In the genomic region with DNA sequence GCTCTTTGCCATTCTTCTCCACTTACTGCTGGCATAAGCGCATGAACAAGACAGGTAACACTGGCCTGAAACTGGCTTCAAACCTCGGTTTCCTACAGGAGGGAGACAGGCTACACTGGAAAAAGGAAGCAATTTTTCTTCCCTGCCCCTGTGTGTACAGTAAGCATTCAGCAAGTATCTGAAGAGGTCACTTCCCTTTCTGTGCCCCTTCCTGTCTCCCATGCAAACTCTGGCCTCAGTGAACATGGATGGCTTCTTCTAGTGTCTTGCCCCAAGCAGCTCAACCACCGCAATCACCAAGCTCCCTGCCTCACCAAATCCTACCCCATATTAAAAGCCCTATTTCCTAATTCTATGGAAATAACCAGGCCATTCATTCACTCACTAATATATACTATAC, we compare ENCODE assay signal across 3 cellular contexts.
TF ChIP-seq lines count a peak whose summit lies in the region.

No MANE protein-coding gene starts in this region.

TF ChIP-seq in liver, 16 proteins besides CTCF, POLR2A, EP300 and RAD21:
- TF ChIP-seq NR2F2 (IDR thresholded peaks at IDR 0.05) (peak; percentile 14), REST (IDR thresholded peaks at IDR 0.05) (no peak)

TF ChIP-seq in HepG2, 621 proteins besides CTCF, POLR2A, EP300 and RAD21:
- TF ChIP-seq LCORL (IDR thresholded peaks at IDR 0.05) (no peak), LCORL (CRISPR knock-in tag; IDR thresholded peaks at IDR 0.05) (no peak), NPAS2 (CRISPR knock-in tag; IDR thresholded peaks at IDR 0.05; ENCODE audit: borderline replicate concordance) (no peak), MNT (IDR thresholded peaks at IDR 0.05) (no peak), UBTF (CRISPR knock-in tag; IDR thresholded peaks at IDR 0.05) (no peak), ZNF776 (CRISPR knock-in tag; IDR thresholded peaks at IDR 0.05) (no peak), NBN (conservative IDR thresholded peaks at IDR 0.05) (no peak), MBD4 (IDR thresholded peaks at IDR 0.05; ENCODE audit: borderline replicate concordance, low read length) (no peak), ZNF180 (CRISPR knock-in tag; IDR thresholded peaks at IDR 0.05; ENCODE audit: borderline replicate concordance, low read depth) (no peak), SMC3 (IDR thresholded peaks at IDR 0.05; ENCODE audit: low read length) (no peak), SCMH1 (CRISPR knock-in tag; IDR thresholded peaks at IDR 0.05; ENCODE audit: borderline replicate concordance) (no peak), TCF12 (IDR thresholded peaks at IDR 0.05) (no peak), TCF12 (CRISPR knock-in tag; IDR thresholded peaks at IDR 0.05) (no peak), ZNF709 (CRISPR knock-in tag; IDR thresholded peaks at IDR 0.05) (no peak), TCF7L2 (IDR thresholded peaks at IDR 0.05; ENCODE audit: low read depth, low read length) (no peak), SMAD9 (CRISPR knock-in tag; IDR thresholded peaks at IDR 0.05) (no peak), ZNF562 (CRISPR knock-in tag; IDR thresholded peaks at IDR 0.05; ENCODE audit: borderline replicate concordance) (no peak), ELF3 (CRISPR knock-in tag; IDR thresholded peaks at IDR 0.05) (no peak), FOXC1 (CRISPR knock-in tag; IDR thresholded peaks at IDR 0.05; ENCODE audit: borderline replicate concordance) (no peak), TEF (CRISPR knock-in tag; IDR thresholded peaks at IDR 0.05) (no peak)
- TF ChIP-seq, protein P1, sequence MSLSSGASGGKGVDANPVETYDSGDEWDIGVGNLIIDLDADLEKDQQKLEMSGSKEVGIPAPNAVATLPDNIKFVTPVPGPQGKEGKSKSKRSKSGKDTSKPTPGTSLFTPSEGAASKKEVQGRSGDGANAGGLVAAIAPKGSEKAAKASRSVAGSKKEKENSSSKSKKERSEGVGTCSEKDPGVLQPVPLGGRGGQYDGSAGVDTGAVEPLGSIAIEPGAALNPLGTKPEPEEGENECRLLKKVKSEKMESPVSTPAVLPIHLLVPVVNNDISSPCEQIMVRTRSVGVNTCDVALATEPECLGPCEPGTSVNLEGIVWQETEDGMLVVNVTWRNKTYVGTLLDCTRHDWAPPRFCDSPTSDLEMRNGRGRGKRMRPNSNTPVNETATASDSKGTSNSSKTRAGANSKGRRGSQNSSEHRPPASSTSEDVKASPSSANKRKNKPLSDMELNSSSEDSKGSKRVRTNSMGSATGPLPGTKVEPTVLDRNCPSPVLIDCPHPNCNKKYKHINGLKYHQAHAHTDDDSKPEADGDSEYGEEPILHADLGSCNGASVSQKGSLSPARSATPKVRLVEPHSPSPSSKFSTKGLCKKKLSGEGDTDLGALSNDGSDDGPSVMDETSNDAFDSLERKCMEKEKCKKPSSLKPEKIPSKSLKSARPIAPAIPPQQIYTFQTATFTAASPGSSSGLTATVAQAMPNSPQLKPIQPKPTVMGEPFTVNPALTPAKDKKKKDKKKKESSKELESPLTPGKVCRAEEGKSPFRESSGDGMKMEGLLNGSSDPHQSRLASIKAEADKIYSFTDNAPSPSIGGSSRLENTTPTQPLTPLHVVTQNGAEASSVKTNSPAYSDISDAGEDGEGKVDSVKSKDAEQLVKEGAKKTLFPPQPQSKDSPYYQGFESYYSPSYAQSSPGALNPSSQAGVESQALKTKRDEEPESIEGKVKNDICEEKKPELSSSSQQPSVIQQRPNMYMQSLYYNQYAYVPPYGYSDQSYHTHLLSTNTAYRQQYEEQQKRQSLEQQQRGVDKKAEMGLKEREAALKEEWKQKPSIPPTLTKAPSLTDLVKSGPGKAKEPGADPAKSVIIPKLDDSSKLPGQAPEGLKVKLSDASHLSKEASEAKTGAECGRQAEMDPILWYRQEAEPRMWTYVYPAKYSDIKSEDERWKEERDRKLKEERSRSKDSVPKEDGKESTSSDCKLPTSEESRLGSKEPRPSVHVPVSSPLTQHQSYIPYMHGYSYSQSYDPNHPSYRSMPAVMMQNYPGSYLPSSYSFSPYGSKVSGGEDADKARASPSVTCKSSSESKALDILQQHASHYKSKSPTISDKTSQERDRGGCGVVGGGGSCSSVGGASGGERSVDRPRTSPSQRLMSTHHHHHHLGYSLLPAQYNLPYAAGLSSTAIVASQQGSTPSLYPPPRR (CRISPR knock-in tag; IDR thresholded peaks at IDR 0.05; ENCODE audit: borderline replicate concordance) = no peak

TF ChIP-seq in K562, 482 proteins besides CTCF, POLR2A, EP300 and RAD21:
- TF ChIP-seq ZBTB7A (IDR thresholded peaks at IDR 0.05; ENCODE audit: borderline replicate concordance, control insufficient read depth, low read depth, low read length) = no peak
- no peak for TF ChIP-seq ZNF444 (CRISPR knock-in tag; IDR thresholded peaks at IDR 0.05)
- TF ChIP-seq SPI1 (IDR thresholded peaks at IDR 0.05; ENCODE audit: borderline replicate concordance, low read depth, low read length) = peak; percentile 50; the same call in 1 of the 2 replicates
- no peak for TF ChIP-seq FOXM1 (IDR thresholded peaks at IDR 0.05; ENCODE audit: low read depth)
- TF ChIP-seq FOXM1 (CRISPR knock-in tag; IDR thresholded peaks at IDR 0.05; ENCODE audit: low read depth) = no peak
- TF ChIP-seq, protein P2, sequence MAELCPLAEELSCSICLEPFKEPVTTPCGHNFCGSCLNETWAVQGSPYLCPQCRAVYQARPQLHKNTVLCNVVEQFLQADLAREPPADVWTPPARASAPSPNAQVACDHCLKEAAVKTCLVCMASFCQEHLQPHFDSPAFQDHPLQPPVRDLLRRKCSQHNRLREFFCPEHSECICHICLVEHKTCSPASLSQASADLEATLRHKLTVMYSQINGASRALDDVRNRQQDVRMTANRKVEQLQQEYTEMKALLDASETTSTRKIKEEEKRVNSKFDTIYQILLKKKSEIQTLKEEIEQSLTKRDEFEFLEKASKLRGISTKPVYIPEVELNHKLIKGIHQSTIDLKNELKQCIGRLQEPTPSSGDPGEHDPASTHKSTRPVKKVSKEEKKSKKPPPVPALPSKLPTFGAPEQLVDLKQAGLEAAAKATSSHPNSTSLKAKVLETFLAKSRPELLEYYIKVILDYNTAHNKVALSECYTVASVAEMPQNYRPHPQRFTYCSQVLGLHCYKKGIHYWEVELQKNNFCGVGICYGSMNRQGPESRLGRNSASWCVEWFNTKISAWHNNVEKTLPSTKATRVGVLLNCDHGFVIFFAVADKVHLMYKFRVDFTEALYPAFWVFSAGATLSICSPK (IDR thresholded peaks at IDR 0.05; ENCODE audit: borderline replicate concordance) = no peak
- no peak for TF ChIP-seq E2F1 (CRISPR knock-in tag; IDR thresholded peaks at IDR 0.05)
- no peak for TF ChIP-seq ZNF324 (CRISPR knock-in tag; IDR thresholded peaks at IDR 0.05)
- TF ChIP-seq U2AF2 (optimal IDR thresholded peaks at IDR 0.05; ENCODE audit: low read depth, low read length) = no peak
